14 cellular contexts compared by ENCODE assay signal in the genomic region with DNA sequence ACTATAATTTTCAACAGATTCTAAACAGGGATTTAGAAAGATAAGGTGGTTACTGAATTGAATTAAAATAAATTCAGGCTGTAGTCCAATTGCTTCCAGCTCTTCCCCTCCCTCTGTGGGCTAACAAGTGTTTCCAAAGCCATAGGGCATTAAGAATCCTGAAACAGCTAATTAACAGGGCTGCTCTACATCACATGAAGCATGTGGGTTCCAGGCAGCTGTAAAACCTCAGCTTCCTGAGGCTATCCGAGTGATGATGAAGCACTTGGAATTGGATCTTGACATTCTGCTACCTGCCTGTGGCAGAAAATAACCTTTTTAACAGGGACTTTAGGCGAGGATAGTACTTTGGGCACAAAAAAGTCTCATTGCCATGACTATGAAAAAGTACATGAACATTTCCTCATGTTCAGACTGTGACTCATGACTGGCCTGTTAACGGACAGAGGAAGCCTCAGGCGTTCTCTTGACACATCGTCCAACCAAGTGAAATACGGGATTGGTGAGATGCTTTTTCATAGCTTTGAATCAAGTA.
DNase-seq lines count a peak whose midpoint lies in the region; ATAC-seq, FAIRE-seq and TF ChIP-seq lines count a peak whose summit lies in the region.
"Had no signal": no experiment of that assay in that cellular context is flagged by ENCODE, and none has a peak within 500 bp of the region (broad histone marks: within the 10 kb centered on the region; RNA-seq: fewer than 3 reads in every experiment).

No MANE protein-coding gene starts in this region.

- H3K4me1 Mint-ChIP-seq in stimulated activated naive CD8-positive, alpha-beta T cell treated with anti-CD3 and anti-CD28 coated beads, Interleukin-15, amount 100 ng/mL, for 72 hours, result peaks cover 8% of the 10 kb centered on the region

- in situ Hi-C loops in HepG2 (cut with HindIII; ENCODE audit: extremely low pct_ligation_motif_present, low pct_unique_long_range_greater_than_20kb), result no loop called here

- no peak for TF ChIP-seq POLR2A in HepG2 (IDR thresholded peaks at IDR 0.05; ENCODE audit: insufficient read depth in 1 of 2, low read depth in 2 of 2, low read length in 2 of 2)

- H3K27ac ChIP-seq in fibroblast of lung (ENCODE audit: insufficient read depth, low read length), result no peak overlapping the region
- no peak overlapping the region for H3K27ac ChIP-seq in HepG2 (ENCODE audit: extremely low read length, insufficient read depth, low read length)
- H3K27ac ChIP-seq: esophagus muscularis mucosa had no signal

- H3K9ac ChIP-seq in fibroblast of lung (ENCODE audit: insufficient read depth, low read length) (no peak overlapping the region), HepG2 (ENCODE audit: insufficient read depth, low read depth, low read length) (no peak overlapping the region)

- H3K4me1 ChIP-seq in fibroblast of lung (ENCODE audit: control insufficient read depth, extremely low read depth, insufficient read depth, low read length), result no peaks in the 10 kb centered on the region
- no peaks in the 10 kb centered on the region for H3K4me1 ChIP-seq in HepG2 (ENCODE audit: insufficient read depth, low read length)

- no peak for ATAC-seq in stimulated activated naive CD8-positive, alpha-beta T cell treated with anti-CD3 and anti-CD28 coated beads, Interleukin-15, amount 100 ng/mL, for 72 hours
- no peak for ATAC-seq in HepG2
- ATAC-seq: stimulated activated naive B cell treated with anti-CD40 and anti-IgM and Interleukin-4, amounts not matched to agents 10 μg/mL and 1 μg/mL and 100 μg/mL, for 72 hours had no signal

- no peak for TF ChIP-seq CTCF in fibroblast of lung (conservative IDR thresholded peaks at IDR 0.05 in 1 of 2, IDR thresholded peaks at IDR 0.05 in 1 of 2; ENCODE audit: low read depth in 1 of 2, low read length in 2 of 2)
- TF ChIP-seq CTCF in HepG2 (CRISPR knock-in tag; IDR thresholded peaks at IDR 0.05), result no peak

- no peaks in the 10 kb centered on the region for H3K27me3 ChIP-seq in fibroblast of lung (ENCODE audit: control insufficient read depth, insufficient read depth, low read length)
- no peaks in the 10 kb centered on the region for H3K27me3 ChIP-seq in HepG2 (ENCODE audit: control insufficient read depth in 1 of 2, insufficient read depth in 2 of 2, low read length in 2 of 2)
- H3K27me3 ChIP-seq: esophagus muscularis mucosa had no signal

- POLR2A ChIA-PET in HepG2 (lab: Yijun Ruan, JAX), result no interaction called here

- H3K79me2 ChIP-seq in fibroblast of lung (ENCODE audit: control insufficient read depth, insufficient read depth, low read length) (no peaks in the 10 kb centered on the region), HepG2 (ENCODE audit: insufficient read depth, low read length) (no peaks in the 10 kb centered on the region)

- peaks cover 29% of the 10 kb centered on the region for H3K27me3 Mint-ChIP-seq in stimulated activated naive CD8-positive, alpha-beta T cell treated with anti-CD3 and anti-CD28 coated beads, Interleukin-15, amount 100 ng/mL, for 72 hours
- H3K27me3 Mint-ChIP-seq: stimulated activated naive B cell treated with anti-CD40 and anti-IgM and Interleukin-4, amounts not matched to agents 10 μg/mL and 1 μg/mL and 100 μg/mL, for 72 hours had no signal

- WGBS in HepG2 (ENCODE audit: low lambda C conversion rate), result 91% methylated on average over 6 of the region's 6 CpGs

- no peak for TF ChIP-seq RAD21 in HepG2 (CRISPR knock-in tag; IDR thresholded peaks at IDR 0.05)

- H3K27ac Mint-ChIP-seq in stimulated activated naive CD8-positive, alpha-beta T cell treated with anti-CD3 and anti-CD28 coated beads, Interleukin-15, amount 100 ng/mL, for 72 hours, result no peak overlapping the region
- H3K27ac Mint-ChIP-seq: stimulated activated naive B cell treated with anti-CD40 and anti-IgM and Interleukin-4, amounts not matched to agents 10 μg/mL and 1 μg/mL and 100 μg/mL, for 72 hours had no signal

- no peaks in the 10 kb centered on the region for H4K20me1 ChIP-seq in fibroblast of lung (ENCODE audit: control insufficient read depth, extremely low read depth, insufficient read depth, low read length)
- H4K20me1 ChIP-seq in HepG2 (ENCODE audit: insufficient read depth, low read length), result no peaks in the 10 kb centered on the region

- TF ChIP-seq EP300 in HepG2 (IDR thresholded peaks at IDR 0.05; ENCODE audit: low read depth in 2 of 2, low read length in 2 of 2) (no peak), HepG2 (CRISPR knock-in tag; IDR thresholded peaks at IDR 0.05; ENCODE audit: borderline replicate concordance) (no peak)

- H3K4me3 ChIP-seq in fibroblast of lung (replicated peaks in 1 of 4; ENCODE audit: control extremely low read depth in 1 of 4, insufficient read depth in 1 of 4, low read depth in 3 of 4, low read length in 4 of 4) (no peak overlapping the region), HepG2 (replicated peaks in 1 of 3; ENCODE audit: insufficient read depth in 1 of 3, low read depth in 2 of 3, low read length in 3 of 3) (no peak overlapping the region)
- H3K4me3 ChIP-seq: esophagus muscularis mucosa had no signal

- DNase-seq in GM03348 (ENCODE audit: low spot score) (peak; percentile 65), RPMI7951 (ENCODE audit: low read depth) (peak; percentile 95), fibroblast of lung (ENCODE audit: low read depth in 2 of 2) (peak; percentile 58 to 92), renal cortical epithelial cell (ENCODE audit: low read depth) (peak; percentile 97), SW 1271 (lab: John Stamatoyannopoulos, UW) (no peak), HepG2 (ENCODE audit: low spot score) (no peak), NCI-H1048 (lab: John Stamatoyannopoulos, UW) (no peak)
- no peak for DNase-seq in stimulated activated naive CD8-positive, alpha-beta T cell treated with anti-CD3 and anti-CD28 coated beads, Interleukin-15, amount 100 ng/mL, for 72 hours
- DNase-seq: H7; NCI-H1436; Right ventricle myocardium superior; stimulated activated CD4-positive, alpha-beta T cell treated with anti-CD3 and anti-CD28 coated beads, Interleukin-15, amount 100 ng/mL, for 24 hours; stimulated activated naive B cell treated with anti-CD40 and anti-IgM and Interleukin-4, amounts not matched to agents 10 μg/mL and 1 μg/mL and 100 μg/mL, for 72 hours had no signal

- BruUV-seq in HepG2 (replicated peaks; lab: Mats Ljungman, UMichigan), result no TSS peak

- H3K9me3 ChIP-seq in fibroblast of lung (ENCODE audit: control insufficient read depth, insufficient read depth, low read depth, low read length), result no peaks in the 10 kb centered on the region
- H3K9me3 ChIP-seq in HepG2 (ENCODE audit: low read length), result no peaks in the 10 kb centered on the region
- H3K9me3 ChIP-seq: esophagus muscularis mucosa had no signal

- no peaks in the 10 kb centered on the region for H3K9me3 Mint-ChIP-seq in stimulated activated naive CD8-positive, alpha-beta T cell treated with anti-CD3 and anti-CD28 coated beads, Interleukin-15, amount 100 ng/mL, for 72 hours
- H3K9me3 Mint-ChIP-seq: stimulated activated naive B cell treated with anti-CD40 and anti-IgM and Interleukin-4, amounts not matched to agents 10 μg/mL and 1 μg/mL and 100 μg/mL, for 72 hours had no signal

- intact Hi-C loops in HepG2 (cut with micrococcal nuclease; ENCODE audit: unreplicated experiment), result no loop called here

- H3K4me3 Mint-ChIP-seq in stimulated activated naive CD8-positive, alpha-beta T cell treated with anti-CD3 and anti-CD28 coated beads, Interleukin-15, amount 100 ng/mL, for 72 hours, result no peak overlapping the region
- H3K4me3 Mint-ChIP-seq: stimulated activated naive B cell treated with anti-CD40 and anti-IgM and Interleukin-4, amounts not matched to agents 10 μg/mL and 1 μg/mL and 100 μg/mL, for 72 hours had no signal

- CTCF ChIA-PET in HepG2 (lab: Yijun Ruan, JAX; ENCODE audit: low intra/inter-chr PET ratio, low total read pairs), result no interaction called here

- H3K4me2 ChIP-seq in fibroblast of lung (ENCODE audit: extremely low read depth, insufficient read depth, low read length) (no peak overlapping the region), HepG2 (ENCODE audit: low read depth, low read length) (no peak overlapping the region)

- H3K36me3 ChIP-seq in fibroblast of lung (ENCODE audit: control insufficient read depth, insufficient read depth, low read length), result no peaks in the 10 kb centered on the region
- H3K36me3 ChIP-seq in HepG2 (replicated peaks in 1 of 2; ENCODE audit: control insufficient read depth in 1 of 2, insufficient read depth in 2 of 2, low read length in 2 of 2), result no peaks in the 10 kb centered on the region
- H3K36me3 ChIP-seq: esophagus muscularis mucosa had no signal

- H2AFZ ChIP-seq in fibroblast of lung (ENCODE audit: low read length) (no peak overlapping the region), HepG2 (ENCODE audit: low read length) (no peak overlapping the region)

- FAIRE-seq in HepG2 (lab: Jason Lieb, UNC), result no peak

TF ChIP-seq in HepG2, 621 proteins besides CTCF, POLR2A, EP300 and RAD21 (continues in another document):
- TF ChIP-seq REL (CRISPR knock-in tag; conservative IDR thresholded peaks at IDR 0.05) (no peak), HIVEP1 (CRISPR knock-in tag; IDR thresholded peaks at IDR 0.05) (no peak)
- TF ChIP-seq, protein P1, sequence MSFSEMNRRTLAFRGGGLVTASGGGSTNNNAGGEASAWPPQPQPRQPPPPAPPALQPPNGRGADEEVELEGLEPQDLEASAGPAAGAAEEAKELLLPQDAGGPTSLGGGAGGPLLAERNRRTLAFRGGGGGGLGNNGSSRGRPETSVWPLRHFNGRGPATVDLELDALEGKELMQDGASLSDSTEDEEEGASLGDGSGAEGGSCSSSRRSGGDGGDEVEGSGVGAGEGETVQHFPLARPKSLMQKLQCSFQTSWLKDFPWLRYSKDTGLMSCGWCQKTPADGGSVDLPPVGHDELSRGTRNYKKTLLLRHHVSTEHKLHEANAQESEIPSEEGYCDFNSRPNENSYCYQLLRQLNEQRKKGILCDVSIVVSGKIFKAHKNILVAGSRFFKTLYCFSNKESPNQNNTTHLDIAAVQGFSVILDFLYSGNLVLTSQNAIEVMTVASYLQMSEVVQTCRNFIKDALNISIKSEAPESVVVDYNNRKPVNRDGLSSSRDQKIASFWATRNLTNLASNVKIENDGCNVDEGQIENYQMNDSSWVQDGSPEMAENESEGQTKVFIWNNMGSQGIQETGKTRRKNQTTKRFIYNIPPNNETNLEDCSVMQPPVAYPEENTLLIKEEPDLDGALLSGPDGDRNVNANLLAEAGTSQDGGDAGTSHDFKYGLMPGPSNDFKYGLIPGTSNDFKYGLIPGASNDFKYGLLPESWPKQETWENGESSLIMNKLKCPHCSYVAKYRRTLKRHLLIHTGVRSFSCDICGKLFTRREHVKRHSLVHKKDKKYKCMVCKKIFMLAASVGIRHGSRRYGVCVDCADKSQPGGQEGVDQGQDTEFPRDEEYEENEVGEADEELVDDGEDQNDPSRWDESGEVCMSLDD (CRISPR knock-in tag; IDR thresholded peaks at IDR 0.05; ENCODE audit: borderline replicate concordance), result no peak

Comparison
In these comparisons a context has a peak if more than half of its experiments do, and no peak if none do; other contexts are left out.
1. DNase-seq: peak in GM03348 (single experiment), RPMI7951 (single experiment), fibroblast of lung (2 of 2) and renal cortical epithelial cell (single experiment); none in SW 1271 (0 of 2), stimulated activated naive CD8-positive, alpha-beta T cell treated with anti-CD3 and anti-CD28 coated beads, Interleukin-15, amount 100 ng/mL, for 72 hours (0 of 2), HepG2 (single experiment) and NCI-H1048 (single experiment).